Comparison of ENCODE assay signal across 2 cellular contexts in genomic region chr2:1082456-1083205, GRCh38.
TF ChIP-seq lines count a peak whose summit lies in the region.

No MANE protein-coding gene starts in this region.

TF ChIP-seq in H1, 55 proteins besides CTCF, POLR2A, EP300 and RAD21 (continued from another document):
- no peak for TF ChIP-seq CTBP2 (IDR thresholded peaks at IDR 0.05; ENCODE audit: borderline replicate concordance, insufficient read depth, insufficient read length, low read length)

TF ChIP-seq in HepG2, 621 proteins besides CTCF, POLR2A, EP300 and RAD21 (continued from another document):
- TF ChIP-seq RNF219 (CRISPR knock-in tag; IDR thresholded peaks at IDR 0.05) (no peak), ZNF546 (CRISPR knock-in tag; conservative IDR thresholded peaks at IDR 0.05) (no peak), ZNF740 (CRISPR knock-in tag; IDR thresholded peaks at IDR 0.05) (no peak), ZBTB34 (CRISPR knock-in tag; IDR thresholded peaks at IDR 0.05) (no peak), ZNF768 (CRISPR knock-in tag; IDR thresholded peaks at IDR 0.05) (no peak)
